8 cellular contexts compared by ENCODE assay signal in the genomic region with DNA sequence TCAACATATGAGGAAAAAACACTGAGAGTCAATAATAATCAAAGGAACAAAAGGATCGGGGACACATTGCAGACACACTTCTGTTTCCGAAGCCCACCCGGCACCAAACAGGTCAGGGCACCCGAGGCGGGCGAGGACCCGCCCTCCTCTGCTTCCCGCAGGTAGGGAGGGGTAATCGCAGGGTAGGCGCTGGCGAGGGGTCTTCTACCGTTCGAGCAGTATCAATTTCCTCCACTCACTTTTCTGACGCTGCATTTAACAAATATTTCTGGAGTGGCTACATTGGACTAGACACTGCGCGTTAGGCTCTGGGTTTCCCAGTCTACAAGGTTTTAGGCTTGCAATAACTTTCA. TPM values are rescaled to one million over a fixed set of nuclear protein-coding genes. Genes with fewer than 3 reads are reported as not detected.
DNase-seq lines count a peak whose midpoint lies in the region; ATAC-seq and TF ChIP-seq lines count a peak whose summit lies in the region.

No MANE protein-coding gene starts in this region.

- CTCF ChIA-PET in activated CD8-positive, alpha-beta T cell treated with anti-CD3 and anti-CD28 coated beads for 36 hours (lab: Charles Lee): no interaction called here

- TF ChIP-seq CTCF in activated CD8-positive, alpha-beta T cell treated with anti-CD3 and anti-CD28 coated beads for 36 hours (IDR thresholded peaks at IDR 0.05): no peak

- peak overlapping the region; percentile 98; the same call in 1 of the 2 replicates for H3K4me3 ChIP-seq in iPS DF 6.9 (ENCODE audit: low read length)

- H3K27ac Mint-ChIP-seq in activated CD8-positive, alpha-beta T cell treated with anti-CD3 and anti-CD28 coated beads for 36 hours: peak overlapping the region; percentile 99
- H3K27ac Mint-ChIP-seq in stimulated activated memory B cell treated with anti-CD40 and anti-IgM and Interleukin-4, amounts not matched to agents 10 μg/mL and 1 μg/mL and 100 μg/mL, for 72 hours: peak overlapping the region; percentile 91

- peak overlapping the region; percentile 96 for H3K4me3 Mint-ChIP-seq in activated CD8-positive, alpha-beta T cell treated with anti-CD3 and anti-CD28 coated beads for 36 hours
- H3K4me3 Mint-ChIP-seq in stimulated activated memory B cell treated with anti-CD40 and anti-IgM and Interleukin-4, amounts not matched to agents 10 μg/mL and 1 μg/mL and 100 μg/mL, for 72 hours: peak overlapping the region; percentile 91

- peaks cover 46% of the 10 kb centered on the region for H3K36me3 Mint-ChIP-seq in activated CD8-positive, alpha-beta T cell treated with anti-CD3 and anti-CD28 coated beads for 36 hours (ENCODE audit: low read depth)
- H3K36me3 Mint-ChIP-seq in stimulated activated memory B cell treated with anti-CD40 and anti-IgM and Interleukin-4, amounts not matched to agents 10 μg/mL and 1 μg/mL and 100 μg/mL, for 72 hours: peaks cover 37% of the 10 kb centered on the region

- no peaks in the 10 kb centered on the region for H3K9me3 ChIP-seq in iPS DF 6.9 (ENCODE audit: control insufficient read depth, insufficient read depth, low read length)

- H3K27ac ChIP-seq in iPS DF 6.9 (ENCODE audit: low read length): no peak overlapping the region

- DNase-seq in DMS53 (lab: John Stamatoyannopoulos, UW) (peak; percentile 48), DMS53 treated with DMSO at 0.1 percent for 48 hours (lab: John Stamatoyannopoulos, UW; ENCODE audit: unreplicated experiment) (no peak), iPS DF 6.9 (ENCODE audit: low read depth, low spot score) (no peak), HuH-7.5 (ENCODE audit: low spot score) (no peak)
- DNase-seq in activated CD8-positive, alpha-beta T cell treated with anti-CD3 and anti-CD28 coated beads for 36 hours: peak; percentile 20

- no peaks in the 10 kb centered on the region for H3K27me3 Mint-ChIP-seq in activated CD8-positive, alpha-beta T cell treated with anti-CD3 and anti-CD28 coated beads for 36 hours
- H3K27me3 Mint-ChIP-seq in stimulated activated memory B cell treated with anti-CD40 and anti-IgM and Interleukin-4, amounts not matched to agents 10 μg/mL and 1 μg/mL and 100 μg/mL, for 72 hours: no peaks in the 10 kb centered on the region

- intact Hi-C loops in activated CD8-positive, alpha-beta T cell treated with anti-CD3 and anti-CD28 coated beads for 36 hours (cut with micrococcal nuclease): no loop called here

- no peaks in the 10 kb centered on the region for H3K27me3 ChIP-seq in iPS DF 6.9 (ENCODE audit: control insufficient read depth, insufficient read depth, low read length)

- H3K36me3 ChIP-seq in iPS DF 6.9 (ENCODE audit: control insufficient read depth, insufficient read depth, low read length): no peaks in the 10 kb centered on the region; the same call in 1 of the 2 replicates

- no CpG with 5 or more reads among the region's 16 CpGs for WGBS in iPS DF 6.9 (ENCODE audit: insufficient coverage, insufficient read length)

- peaks cover 2% of the 10 kb centered on the region for H3K4me1 ChIP-seq in iPS DF 6.9 (ENCODE audit: control insufficient read depth, insufficient read depth, low read length)

- no peak for ATAC-seq in activated CD8-positive, alpha-beta T cell treated with anti-CD3 and anti-CD28 coated beads for 36 hours
- no peak for ATAC-seq in stimulated activated memory B cell treated with anti-CD40 and anti-IgM and Interleukin-4, amounts not matched to agents 10 μg/mL and 1 μg/mL and 100 μg/mL, for 72 hours
- no peak for ATAC-seq in HG03280 (IDR thresholded peaks at IDR 0.05; ENCODE audit: unreplicated experiment)
- no peak for ATAC-seq in HG03045 (IDR thresholded peaks at IDR 0.05; ENCODE audit: unreplicated experiment)

- H3K4me1 Mint-ChIP-seq in activated CD8-positive, alpha-beta T cell treated with anti-CD3 and anti-CD28 coated beads for 36 hours (ENCODE audit: low read depth): peaks cover 46% of the 10 kb centered on the region
- peaks cover 63% of the 10 kb centered on the region for H3K4me1 Mint-ChIP-seq in stimulated activated memory B cell treated with anti-CD40 and anti-IgM and Interleukin-4, amounts not matched to agents 10 μg/mL and 1 μg/mL and 100 μg/mL, for 72 hours

- H3K9me3 Mint-ChIP-seq in activated CD8-positive, alpha-beta T cell treated with anti-CD3 and anti-CD28 coated beads for 36 hours: no peaks in the 10 kb centered on the region
- no peaks in the 10 kb centered on the region for H3K9me3 Mint-ChIP-seq in stimulated activated memory B cell treated with anti-CD40 and anti-IgM and Interleukin-4, amounts not matched to agents 10 μg/mL and 1 μg/mL and 100 μg/mL, for 72 hours

- POLR2A ChIA-PET in activated CD8-positive, alpha-beta T cell treated with anti-CD3 and anti-CD28 coated beads for 36 hours (lab: Charles Lee): no interaction called here

RNA-seq across cellular contexts. Expression of gene TXN, which starts 1.3 kb away (rescaled TPM):
- 100 to 1,000 TPM; 398 to 407 TPM for total RNA-seq in activated CD8-positive, alpha-beta T cell treated with anti-CD3 and anti-CD28 coated beads for 36 hours

RNA-seq across cellular contexts. Expression of gene C9orf152, which starts 47.1 kb away (rescaled TPM):
- not detected for total RNA-seq in activated CD8-positive, alpha-beta T cell treated with anti-CD3 and anti-CD28 coated beads for 36 hours

Comparison
In these comparisons a context has a peak if more than half of its experiments do, and no peak if none do; other contexts are left out.
1. DNase-seq: peak in DMS53 (single experiment) and activated CD8-positive, alpha-beta T cell treated with anti-CD3 and anti-CD28 coated beads for 36 hours (single experiment); none in DMS53 treated with DMSO at 0.1 percent for 48 hours (single experiment), iPS DF 6.9 (single experiment) and HuH-7.5 (single experiment).